9 cellular contexts compared by ENCODE assay signal in genomic region chr9:137458194-137459146, GRCh38. TPM values are rescaled to one million over a fixed set of nuclear protein-coding genes. Genes with fewer than 3 reads are reported as not detected.
DNase-seq lines count a peak whose midpoint lies in the region; ATAC-seq, FAIRE-seq and TF ChIP-seq lines count a peak whose summit lies in the region.
"Had no signal": no experiment of that assay in that cellular context is flagged by ENCODE, and none has a peak within 500 bp of the region (broad histone marks: within the 10 kb centered on the region; RNA-seq: fewer than 3 reads in every experiment).

No MANE protein-coding gene starts in this region.

- H3K9me3 ChIP-seq in MG63 (no peaks in the 10 kb centered on the region), K562 (replicated peaks; ENCODE audit: control insufficient read depth, insufficient read depth, low read depth, low read length) (no peaks in the 10 kb centered on the region), iPS-18a (ENCODE audit: control insufficient read depth, low read depth, low read length) (no peaks in the 10 kb centered on the region), small intestine (ENCODE audit: control insufficient read depth, low read depth) (no peaks in the 10 kb centered on the region)

- H2AFZ ChIP-seq in K562 (ENCODE audit: low read depth, low read length), result no peak overlapping the region

- H3K27me3 ChIP-seq in MG63 (no peaks in the 10 kb centered on the region), K562 (ENCODE audit: control insufficient read depth in 2 of 2, insufficient read depth in 2 of 2, low read length in 2 of 2) (no peaks in the 10 kb centered on the region), iPS-18a (ENCODE audit: control insufficient read depth, insufficient read depth, low read length) (no peaks in the 10 kb centered on the region), small intestine (ENCODE audit: control insufficient read depth in 2 of 2, insufficient read depth in 2 of 2, low read length in 2 of 2) (no peaks in the 10 kb centered on the region)

- in situ Hi-C loops in K562 (cut with MboI), result no loop called here

- H3K79me2 ChIP-seq in K562 (ENCODE audit: control insufficient read depth, insufficient read depth, low read length), result peaks cover 12% of the 10 kb centered on the region

- CTCF ChIA-PET in K562 (lab: Yijun Ruan, JAX; ENCODE audit: low intra/inter-chr PET ratio), result no interaction called here

- H3K27ac ChIP-seq in K562 (ENCODE audit: extremely low read depth, low read depth, low read length) (peak overlapping the region; percentile 74), iPS-18a (ENCODE audit: low read length) (no peak overlapping the region), small intestine (ENCODE audit: low read depth in 1 of 2, low read length in 1 of 2) (peak overlapping the region; percentile 45 to 80)

- peak in 8 of 14 donors; percentile 30 to 76 (median 66) for DNase-seq in C1 segment of cervical spinal cord (lab: John Stamatoyannopoulos, UW)
- no peak for DNase-seq in MG63
- DNase-seq in K562 (ENCODE audit: extremely low read depth in 1 of 4, low spot score in 3 of 4), result peak in 1 of 4 experiments; percentile 64
- DNase-seq in small intestine, result peak; percentile 66
- no peak for DNase-seq in NCI-H2196 treated with DMSO at 0.1 percent for 48 hours (lab: John Stamatoyannopoulos, UW; ENCODE audit: unreplicated experiment)
- DNase-seq in progenitor cell of endocrine pancreas (ENCODE audit: low spot score, unreplicated experiment), result no peak

- peaks cover 6% of the 10 kb centered on the region for H3K36me3 Mint-ChIP-seq in progenitor cell of endocrine pancreas (ENCODE audit: insufficient read depth)

- TF ChIP-seq POLR2A in K562 (conservative IDR thresholded peaks at IDR 0.05), result no peak

- no peak overlapping the region for H3K4me3 Mint-ChIP-seq in progenitor cell of endocrine pancreas (ENCODE audit: low read depth)

- FAIRE-seq in K562 (lab: Jason Lieb, UNC), result no peak
- no peak for FAIRE-seq in small intestine (lab: Jason Lieb, UNC)

- H3K9me3 Mint-ChIP-seq in progenitor cell of endocrine pancreas (ENCODE audit: low read depth), result no peaks in the 10 kb centered on the region

- no peak for TF ChIP-seq RAD21 in K562 (CRISPR knock-in tag; conservative IDR thresholded peaks at IDR 0.05 in 1 of 2, IDR thresholded peaks at IDR 0.05 in 1 of 2)

- H3K9me1 ChIP-seq in K562 (ENCODE audit: control insufficient read depth, insufficient read depth, low read length), result no peaks in the 10 kb centered on the region

- H3K27me3 Mint-ChIP-seq in progenitor cell of endocrine pancreas, result peaks cover 7% of the 10 kb centered on the region

- 12% methylated on average over 16 of the region's 87 CpGs for WGBS in K562 (ENCODE audit: insufficient coverage, low coverage, missing lambda C conversion rate)
- 19 to 24% (median 24%) methylated on average over 35 to 87 of the region's 87 CpGs for WGBS in small intestine, 3 donors

- H3K4me2 ChIP-seq in K562 (ENCODE audit: insufficient read depth, low read length), result peak overlapping the region; percentile 61

- POLR2A ChIA-PET in K562 (lab: Yijun Ruan, JAX), result interaction anchor here (0.8 kb wide), 1 partner anchor 10 kb away, joined by 4 read pairs; no protein-coding TSS in a partner anchor

- peaks cover 24 to 98% of the 10 kb centered on the region in 2 experiments for H3K4me1 ChIP-seq in K562 (replicated peaks in 1 of 2; ENCODE audit: control insufficient read depth in 2 of 2, insufficient read depth in 2 of 2, low read length in 2 of 2)
- peaks cover 6% of the 10 kb centered on the region for H3K4me1 ChIP-seq in iPS-18a (ENCODE audit: control insufficient read depth, low read depth, low read length)
- H3K4me1 ChIP-seq in small intestine (ENCODE audit: control insufficient read depth in 2 of 2, insufficient read depth in 1 of 2, low read depth in 1 of 2, low read length in 1 of 2), result peaks cover 6 to 8% of the 10 kb centered on the region in 2 donors

- H3K36me3 ChIP-seq in MG63, result peaks cover 10% of the 10 kb centered on the region
- H3K36me3 ChIP-seq in K562 (ENCODE audit: control insufficient read depth, insufficient read depth, low read length), result peaks cover 41% of the 10 kb centered on the region; the same call in 1 of the 3 replicates
- H3K36me3 ChIP-seq in iPS-18a (ENCODE audit: control insufficient read depth, low read depth, low read length), result peaks cover 4% of the 10 kb centered on the region
- H3K36me3 ChIP-seq in small intestine (ENCODE audit: control insufficient read depth in 2 of 2, insufficient read depth in 2 of 2, low read length in 2 of 2), result no peaks in the 10 kb centered on the region

- no peaks in the 10 kb centered on the region for H4K20me1 ChIP-seq in K562 (replicated peaks; ENCODE audit: control insufficient read depth, insufficient read depth, low read length)

- intact Hi-C loops in K562 (cut with micrococcal nuclease), result no loop called here

- no peak for TF ChIP-seq EP300 in K562 (IDR thresholded peaks at IDR 0.05; ENCODE audit: low read length)

- peak overlapping the region; percentile 68 for H3K4me3 ChIP-seq in MG63
- H3K4me3 ChIP-seq in K562, result peak overlapping the region; percentile 59
- H3K4me3 ChIP-seq in iPS-18a (ENCODE audit: low read length), result peak overlapping the region; percentile 66
- peak overlapping the region; percentile 39 to 75 for H3K4me3 ChIP-seq in small intestine (ENCODE audit: low read depth in 1 of 2, low read length in 2 of 2)

- ATAC-seq in GM19324 (IDR thresholded peaks at IDR 0.05; ENCODE audit: low FRiP score, unreplicated experiment) (peak; percentile 32), K562 (peak; percentile 4)

- H3K9ac ChIP-seq in K562 (ENCODE audit: insufficient read depth in 1 of 2, low read depth in 2 of 2, low read length in 2 of 2), result peak overlapping the region; percentile 68 to 97; a peak in 3 of 4 replicates
- peak overlapping the region; percentile 52 for H3K9ac ChIP-seq in iPS-18a (ENCODE audit: low read length)

- BruUV-seq in K562 (replicated peaks; lab: Mats Ljungman, UMichigan), result no TSS peak

- no peak for TF ChIP-seq CTCF in K562 (IDR thresholded peaks at IDR 0.05 in 2 of 3, conservative IDR thresholded peaks at IDR 0.05 in 1 of 3; ENCODE audit: insufficient read depth in 2 of 3, low read depth in 1 of 3, low read length in 3 of 3)
- no peak for TF ChIP-seq CTCF in progenitor cell of endocrine pancreas (IDR thresholded peaks at IDR 0.05; ENCODE audit: unreplicated experiment)

- peaks cover 2% of the 10 kb centered on the region for H3K4me1 Mint-ChIP-seq in progenitor cell of endocrine pancreas (ENCODE audit: low read depth)

- H3K27ac Mint-ChIP-seq in progenitor cell of endocrine pancreas, result no peak overlapping the region

RNA-seq across cellular contexts. Expression of gene NSMF, which starts 0.7 kb away (rescaled TPM):
- total RNA-seq in MG63 (2014; rRNA removed; shearing (Covaris generic); ENCODE audit: low replicate concordance), result 21.7 and 29.1 TPM in 2 replicates
- 47.6 and 128 TPM in 2 replicates for total RNA-seq in K562 (2011; cell fraction: chromatin; rRNA removed; ENCODE audit: low replicate concordance)
- total RNA-seq in K562 (2011; cell fraction: nucleolus; rRNA removed), result 87.2 and 93.1 TPM in 2 replicates
- total RNA-seq in K562 (2011; cell fraction: nucleoplasm; rRNA removed), result 47.3 and 58.7 TPM in 2 replicates
- 49.2 and 60.0 TPM in 2 replicates for total RNA-seq in K562 (2014; rRNA removed)
- total RNA-seq in K562 (2014; rRNA removed; fragmentation: Illumina TruSeq; extraction: Trizol), result 24.4 and 29.3 TPM in 2 replicates
- total RNA-seq in K562 (2015; rRNA removed; fragmentation: Illumina TruSeq; extraction: Trizol), result 28.2 and 29.1 TPM in 2 replicates
- total RNA-seq in K562 (2021), result 72.0 and 74.5 TPM in 2 replicates
- 44.9 and 71.8 TPM in 2 replicates for polyA plus RNA-seq in K562 (2011; rRNA removed)
- polyA plus RNA-seq in K562 (2011; cell fraction: cytosol; rRNA removed), result 59.2 and 114 TPM in 2 replicates
- 244 and 400 TPM in 2 replicates for polyA plus RNA-seq in K562 (2011; cell fraction: nucleus; rRNA removed)
- polyA plus RNA-seq in K562 (2012), result 38.5 and 48.2 TPM in 2 replicates
- polyA plus RNA-seq in K562 (2014; fragmentation: Illumina TruSeq; extraction: Trizol), result 26.4 and 44.1 TPM in 2 replicates
- polyA plus RNA-seq in K562 (2014; fragmentation: Nextera tagmentation; extraction: Ambion mirVana), result under 1 TPM; 0.20 to 0.42 TPM
- 76.3 and 82.7 TPM in 2 replicates for polyA plus RNA-seq in K562 (2014; rRNA removed)
- 25.2 and 31.9 TPM in 2 replicates for polyA minus RNA-seq in K562 (2011; rRNA and poly(A)+ RNA removed)
- polyA minus RNA-seq in K562 (2011; cell fraction: cytosol; rRNA and poly(A)+ RNA removed), result 37.7 and 44.3 TPM in 2 replicates
- polyA minus RNA-seq in K562 (2011; cell fraction: nucleus; rRNA and poly(A)+ RNA removed), result 47.9 and 59.5 TPM in 2 replicates
- polyA plus RNA-seq in small intestine, result 10 to 100 TPM; 34.0 to 76.9 (median 57.3) TPM
- 57.4 and 59.8 TPM in 2 replicates for total RNA-seq in progenitor cell of endocrine pancreas

RNA-seq across cellular contexts. Expression of gene ENTPD8, which starts 17.3 kb away (rescaled TPM):
- not detected in 2 replicates for total RNA-seq in MG63 (2014; rRNA removed; shearing (Covaris generic); ENCODE audit: low replicate concordance)
- 0.23 and 0.67 TPM in 2 replicates for total RNA-seq in K562 (2011; cell fraction: chromatin; rRNA removed; ENCODE audit: low replicate concordance)
- 0.50 and 0.53 TPM in 2 replicates for total RNA-seq in K562 (2011; cell fraction: nucleolus; rRNA removed)
- total RNA-seq in K562 (2011; cell fraction: nucleoplasm; rRNA removed), result 0.22 TPM in 1 of 2 replicates, not detected in the other
- total RNA-seq in K562 (2014; rRNA removed) (0.16 and 0.27 TPM in 2 replicates), K562 (2014; rRNA removed; fragmentation: Illumina TruSeq; extraction: Trizol) (not detected in 2 replicates), K562 (2015; rRNA removed; fragmentation: Illumina TruSeq; extraction: Trizol) (0.08 TPM in 1 of 2 replicates, not detected in the other), K562 (2021) (0.13 and 0.18 TPM in 2 replicates), progenitor cell of endocrine pancreas (2.7 and 3.2 TPM in 2 replicates)
- polyA plus RNA-seq in K562 (2011; rRNA removed) (0.06 and 0.11 TPM in 2 replicates), K562 (2014; fragmentation: Illumina TruSeq; extraction: Trizol) (0.07 TPM in 1 of 2 replicates, not detected in the other), K562 (2014; fragmentation: Nextera tagmentation; extraction: Ambion mirVana) (not detected), K562 (2014; rRNA removed) (0.20 TPM in 1 of 2 replicates, not detected in the other), small intestine (10 to 100 TPM; 15.9 to 85.4 (median 62.8) TPM)
- 0.04 and 0.27 TPM in 2 replicates for polyA plus RNA-seq in K562 (2011; cell fraction: cytosol; rRNA removed)
- polyA plus RNA-seq in K562 (2011; cell fraction: nucleus; rRNA removed), result 0.63 and 1.0 TPM in 2 replicates
- 0.12 and 0.16 TPM in 2 replicates for polyA plus RNA-seq in K562 (2012)
- polyA minus RNA-seq in K562 (2011; rRNA and poly(A)+ RNA removed), result not detected in 2 replicates
- not detected in 2 replicates for polyA minus RNA-seq in K562 (2011; cell fraction: cytosol; rRNA and poly(A)+ RNA removed)
- polyA minus RNA-seq in K562 (2011; cell fraction: nucleus; rRNA and poly(A)+ RNA removed), result 0.13 and 0.22 TPM in 2 replicates
- total RNA-seq: M059J had no signal

RNA-seq across cellular contexts. Expression of gene NOXA1, which starts 35.3 kb away (rescaled TPM):
- not detected in 2 replicates for total RNA-seq in MG63 (2014; rRNA removed; shearing (Covaris generic); ENCODE audit: low replicate concordance)
- 0.25 and 0.97 TPM in 2 replicates for total RNA-seq in K562 (2011; cell fraction: chromatin; rRNA removed; ENCODE audit: low replicate concordance)
- total RNA-seq in K562 (2011; cell fraction: nucleolus; rRNA removed), result 1.6 and 1.8 TPM in 2 replicates
- 0.69 and 0.88 TPM in 2 replicates for total RNA-seq in K562 (2011; cell fraction: nucleoplasm; rRNA removed)
- total RNA-seq in K562 (2014; rRNA removed), result 0.33 and 0.50 TPM in 2 replicates
- not detected in 2 replicates for total RNA-seq in K562 (2014; rRNA removed; fragmentation: Illumina TruSeq; extraction: Trizol)
- 0.07 TPM in 1 of 2 replicates, not detected in the other for total RNA-seq in K562 (2015; rRNA removed; fragmentation: Illumina TruSeq; extraction: Trizol)
- total RNA-seq in K562 (2021), result 0.63 and 1.2 TPM in 2 replicates
- 0.11 and 0.22 TPM in 2 replicates for polyA plus RNA-seq in K562 (2011; rRNA removed)
- 0.13 and 0.36 TPM in 2 replicates for polyA plus RNA-seq in K562 (2011; cell fraction: cytosol; rRNA removed)
- polyA plus RNA-seq in K562 (2011; cell fraction: nucleus; rRNA removed), result 2.8 and 4.7 TPM in 2 replicates
- polyA plus RNA-seq in K562 (2012), result 0.34 and 2.4 TPM in 2 replicates
- not detected in 2 replicates for polyA plus RNA-seq in K562 (2014; fragmentation: Illumina TruSeq; extraction: Trizol)
- not detected for polyA plus RNA-seq in K562 (2014; fragmentation: Nextera tagmentation; extraction: Ambion mirVana)
- 0.20 and 0.50 TPM in 2 replicates for polyA plus RNA-seq in K562 (2014; rRNA removed)
- polyA minus RNA-seq in K562 (2011; rRNA and poly(A)+ RNA removed), result not detected in 2 replicates
- polyA minus RNA-seq in K562 (2011; cell fraction: cytosol; rRNA and poly(A)+ RNA removed), result not detected in 2 replicates
- 0.81 and 1.00 TPM in 2 replicates for polyA minus RNA-seq in K562 (2011; cell fraction: nucleus; rRNA and poly(A)+ RNA removed)
- 10 to 100 TPM in 2 of 3 donors, 1 to 10 TPM in 1; 8.0 to 38.0 (median 24.9) TPM for polyA plus RNA-seq in small intestine
- total RNA-seq in progenitor cell of endocrine pancreas, result 15.3 and 16.3 TPM in 2 replicates
- total RNA-seq: M059J had no signal

RNA-seq across cellular contexts. Expression of gene EXD3, which starts 35.5 kb away (rescaled TPM):
- total RNA-seq in MG63 (2014; rRNA removed; shearing (Covaris generic); ENCODE audit: low replicate concordance), result 1.2 TPM in 2 replicates
- 17.3 and 38.8 TPM in 2 replicates for total RNA-seq in K562 (2011; cell fraction: chromatin; rRNA removed; ENCODE audit: low replicate concordance)
- total RNA-seq in K562 (2011; cell fraction: nucleolus; rRNA removed), result 26.5 and 29.7 TPM in 2 replicates
- total RNA-seq in K562 (2011; cell fraction: nucleoplasm; rRNA removed), result 17.2 and 17.5 TPM in 2 replicates
- 6.5 and 6.7 TPM in 2 replicates for total RNA-seq in K562 (2014; rRNA removed)
- total RNA-seq in K562 (2014; rRNA removed; fragmentation: Illumina TruSeq; extraction: Trizol), result 1.3 and 1.5 TPM in 2 replicates
- total RNA-seq in K562 (2015; rRNA removed; fragmentation: Illumina TruSeq; extraction: Trizol), result 3.3 and 3.4 TPM in 2 replicates
- 11.7 and 12.5 TPM in 2 replicates for total RNA-seq in K562 (2021)
- polyA plus RNA-seq in K562 (2011; rRNA removed), result 3.9 and 8.0 TPM in 2 replicates
- 5.1 and 8.7 TPM in 2 replicates for polyA plus RNA-seq in K562 (2011; cell fraction: cytosol; rRNA removed)
- polyA plus RNA-seq in K562 (2011; cell fraction: nucleus; rRNA removed), result 60.2 and 73.6 TPM in 2 replicates
- 7.9 and 18.3 TPM in 2 replicates for polyA plus RNA-seq in K562 (2012)
- polyA plus RNA-seq in K562 (2014; fragmentation: Illumina TruSeq; extraction: Trizol), result 5.6 and 8.5 TPM in 2 replicates
- polyA plus RNA-seq in K562 (2014; fragmentation: Nextera tagmentation; extraction: Ambion mirVana), result under 1 TPM; 0.29 to 0.35 TPM
- 8.6 and 10.2 TPM in 2 replicates for polyA plus RNA-seq in K562 (2014; rRNA removed)
- polyA minus RNA-seq in K562 (2011; rRNA and poly(A)+ RNA removed), result 2.0 and 3.0 TPM in 2 replicates
- 2.3 and 5.6 TPM in 2 replicates for polyA minus RNA-seq in K562 (2011; cell fraction: cytosol; rRNA and poly(A)+ RNA removed)
- 6.2 and 8.9 TPM in 2 replicates for polyA minus RNA-seq in K562 (2011; cell fraction: nucleus; rRNA and poly(A)+ RNA removed)
- 10 to 100 TPM; 15.0 to 36.2 (median 28.6) TPM for polyA plus RNA-seq in small intestine
- total RNA-seq in progenitor cell of endocrine pancreas, result 31.7 and 33.8 TPM in 2 replicates

Comparison
In these comparisons a context has a peak if more than half of its experiments do, and no peak if none do; other contexts are left out.
1. DNase-seq: peak in C1 segment of cervical spinal cord (8 of 14) and small intestine (single experiment); none in MG63 (single experiment), NCI-H2196 treated with DMSO at 0.1 percent for 48 hours (single experiment) and progenitor cell of endocrine pancreas (single experiment).
2. Peak in every context shown above with its lines, with median percentiles within 50 percentile points of each other: H3K4me3 ChIP-seq.